Comparison of ENCODE assay signal across 9 cellular contexts in the genomic region with DNA sequence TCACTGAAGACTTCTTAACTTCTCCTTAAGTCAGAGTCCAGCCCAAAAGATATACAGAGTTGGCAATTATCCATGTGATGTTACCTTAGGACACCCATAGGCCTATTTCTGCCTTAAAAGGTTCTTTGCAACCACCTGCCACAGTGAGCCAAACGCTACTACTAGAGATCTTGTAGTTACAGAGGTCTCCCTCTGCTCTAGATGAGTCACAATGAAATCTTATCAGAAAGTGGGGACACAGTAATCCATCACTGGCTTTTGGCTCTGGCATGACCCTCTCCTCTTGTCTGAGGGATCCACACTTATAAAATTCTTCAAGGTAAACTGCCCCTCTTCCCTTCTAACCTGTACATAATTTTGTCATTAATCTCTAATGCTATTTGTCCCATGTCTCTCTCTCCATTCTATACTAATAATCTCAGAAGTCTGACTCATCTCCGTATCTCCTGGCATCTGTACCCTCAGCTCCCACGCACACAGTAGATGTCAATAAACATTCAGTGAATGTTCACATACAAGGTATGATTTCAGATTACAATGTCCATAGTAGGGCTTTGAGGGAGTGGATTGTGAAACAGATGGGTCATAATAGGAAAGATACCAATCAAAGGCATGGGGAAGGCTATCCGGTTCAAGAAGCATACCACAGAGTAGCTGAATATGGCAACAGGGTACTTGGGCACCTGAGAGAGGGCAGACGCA.
DNase-seq lines count a peak whose midpoint lies in the region; ATAC-seq, FAIRE-seq and TF ChIP-seq lines count a peak whose summit lies in the region.
"Had no signal": no experiment of that assay in that cellular context is flagged by ENCODE, and none has a peak within 500 bp of the region (broad histone marks: within the 10 kb centered on the region; RNA-seq: fewer than 3 reads in every experiment).

No MANE protein-coding gene starts in this region.

- no peaks in the 10 kb centered on the region for H3K9me3 ChIP-seq in effector memory CD4-positive, alpha-beta T cell (ENCODE audit: control insufficient read depth, low read length)

- no peak overlapping the region for H3K27ac ChIP-seq in effector memory CD4-positive, alpha-beta T cell (ENCODE audit: insufficient read depth, low read length, poor library complexity, severe bottlenecking)

- H3K4me1 ChIP-seq in effector memory CD4-positive, alpha-beta T cell (ENCODE audit: control insufficient read depth, insufficient read depth, low read length, poor library complexity, severe bottlenecking) = peaks cover 29% of the 10 kb centered on the region

- FAIRE-seq in GM19239 (lab: Jason Lieb, UNC) = no peak
- FAIRE-seq: H1 had no signal

- TF ChIP-seq CTCF in GM12865 (IDR thresholded peaks at IDR 0.05; ENCODE audit: insufficient read depth, low read depth, low read length, missing control alignments) (no peak), fibroblast of pulmonary artery (IDR thresholded peaks at IDR 0.05; ENCODE audit: low read length, missing control alignments) (no peak)

- DNase-seq in GM12865 (ENCODE audit: low read depth) (peak; percentile 84), OCI-M1 (lab: John Stamatoyannopoulos, UW) (peak; percentile 39), fibroblast of pulmonary artery (ENCODE audit: low read depth) (peak; percentile 22), GM19239 (ENCODE audit: insufficient read length, low spot score) (no peak), cardiac septum (ENCODE audit: low spot score) (no peak), NCI-H510A treated with DMSO at 0.1 percent for 48 hours (lab: John Stamatoyannopoulos, UW) (no peak)
- no peak for DNase-seq in effector memory CD4-positive, alpha-beta T cell

- no peaks in the 10 kb centered on the region for H3K27me3 ChIP-seq in effector memory CD4-positive, alpha-beta T cell (replicated peaks; ENCODE audit: control insufficient read depth, insufficient read depth, low read length, poor library complexity, severe bottlenecking)

- intact Hi-C loops in cardiac septum (cut with DNase I) = no loop called here

- peak; percentile 28 for ATAC-seq in GM21786 (IDR thresholded peaks at IDR 0.05; ENCODE audit: unreplicated experiment)

- H3K4me3 ChIP-seq in GM12865 (ENCODE audit: low read depth, low read length) = no peak overlapping the region; the same call in 1 of the 2 replicates
- H3K4me3 ChIP-seq in fibroblast of pulmonary artery (replicated peaks; ENCODE audit: low read depth, low read length) = no peak overlapping the region
- no peak overlapping the region for H3K4me3 ChIP-seq in effector memory CD4-positive, alpha-beta T cell (ENCODE audit: insufficient read depth, low read depth, low read length, poor library complexity, severe bottlenecking)

- no peaks in the 10 kb centered on the region for H3K36me3 ChIP-seq in effector memory CD4-positive, alpha-beta T cell (ENCODE audit: control insufficient read depth, insufficient read depth, low read length)

Comparison
In these comparisons a context has a peak if more than half of its experiments do, and no peak if none do; other contexts are left out.
1. DNase-seq: peak in GM12865 (single experiment), OCI-M1 (single experiment) and fibroblast of pulmonary artery (single experiment); none in GM19239 (single experiment), effector memory CD4-positive, alpha-beta T cell (0 of 3), cardiac septum (single experiment) and NCI-H510A treated with DMSO at 0.1 percent for 48 hours (single experiment).